ENCODE assay signal across 23 cellular contexts in genomic region chr20:49752504-49752903, GRCh38. TPM values are rescaled to one million over a fixed set of nuclear protein-coding genes. Genes with fewer than 3 reads are reported as not detected.
A peak's percentile ranks its signal among the peaks of the same experiment; 100 is the strongest.
DNase-seq lines count a peak whose midpoint lies in the region; ATAC-seq, FAIRE-seq and TF ChIP-seq lines count a peak whose summit lies in the region.
"Had no signal": no experiment of that assay in that cellular context is flagged by ENCODE, and none has a peak within 500 bp of the region (broad histone marks: within the 10 kb centered on the region; RNA-seq: fewer than 3 reads in every experiment).

No MANE protein-coding gene starts in this region.

- no peak overlapping the region for H3K56ac ChIP-seq in H1 (replicated peaks; ENCODE audit: insufficient read length, low read depth, low read length)

- intact Hi-C loops in breast epithelium (cut with DNase I; ENCODE audit: low total_unique reads) (no loop called here), mammary epithelial cell (cut with micrococcal nuclease) (no loop called here), mucosa of descending colon (cut with DNase I, micrococcal nuclease) (no loop called here)

- no peak for TF ChIP-seq EP300 in H1 (IDR thresholded peaks at IDR 0.05; ENCODE audit: borderline replicate concordance in 1 of 2, low read depth in 2 of 2, low read length in 2 of 2)

- no peaks in the 10 kb centered on the region for H3K9me3 Mint-ChIP-seq in activated naive CD8-positive, alpha-beta T cell treated with anti-CD3 and anti-CD28 coated beads, Interleukin-2, amount 50 U/mL, for 24 hours

- no peak overlapping the region for H2BK12ac ChIP-seq in H1 (ENCODE audit: low read depth, low read length)

- ATAC-seq in mucosa of descending colon (no peak), HG02623 (IDR thresholded peaks at IDR 0.05; ENCODE audit: unreplicated experiment) (no peak)
- no peak for ATAC-seq in activated naive CD8-positive, alpha-beta T cell treated with anti-CD3 and anti-CD28 coated beads, Interleukin-2, amount 50 U/mL, for 24 hours

- no peak overlapping the region for H2BK15ac ChIP-seq in H1 (ENCODE audit: low read length)

- H4K8ac ChIP-seq in H1 (ENCODE audit: extremely low read depth, insufficient read depth, low read length), result no peak overlapping the region

- in situ Hi-C loops in mammary epithelial cell (cut with MboI; ENCODE audit: low sequenced_read_pairs in 2 of 2), result no loop called here

- H3K18ac ChIP-seq in H1 (ENCODE audit: extremely low read depth, low read length), result no peak overlapping the region

- H2AK5ac ChIP-seq in H1 (ENCODE audit: low read depth, low read length), result 0 out of 2 replicates have a peak overlapping the region, but pooled peaks have one; percentile 75

- H3K36me3 Mint-ChIP-seq in activated naive CD8-positive, alpha-beta T cell treated with anti-CD3 and anti-CD28 coated beads, Interleukin-2, amount 50 U/mL, for 24 hours (ENCODE audit: low read depth), result no peaks in the 10 kb centered on the region

- dilution Hi-C loops in mammary epithelial cell (cut with HindIII; ENCODE audit: low sequenced_read_pairs), result no loop called here

- H3K4me1 Mint-ChIP-seq in activated naive CD8-positive, alpha-beta T cell treated with anti-CD3 and anti-CD28 coated beads, Interleukin-2, amount 50 U/mL, for 24 hours, result peaks cover 10% of the 10 kb centered on the region

- TF ChIP-seq POLR2A in breast epithelium (IDR thresholded peaks at IDR 0.05), result no peak
- TF ChIP-seq POLR2A in H1 (IDR thresholded peaks at IDR 0.05; ENCODE audit: control extremely low read depth in 1 of 2, low read depth in 2 of 2, low read length in 2 of 2), result no peak

- H3F3A ChIP-seq in OCI-LY1 (ENCODE audit: insufficient read depth, low read length), result no peaks in the 10 kb centered on the region

- H3K27ac ChIP-seq in breast epithelium, result peak overlapping the region; percentile 11 to 70
- no peak overlapping the region for H3K27ac ChIP-seq in mammary epithelial cell (ENCODE audit: insufficient read depth, low read depth, low read length)
- H3K27ac ChIP-seq in OCI-LY1 (ENCODE audit: low read depth, low read length, poor library complexity, severe bottlenecking), result peak overlapping the region; percentile 94
- H3K27ac ChIP-seq in H1 (ENCODE audit: low read depth, low read length), result no peak overlapping the region
- H3K27ac ChIP-seq: 22Rv1, Peyer's patch had no signal

- no peaks in the 10 kb centered on the region for H3K36me3 ChIP-seq in breast epithelium
- H3K36me3 ChIP-seq in mammary epithelial cell (ENCODE audit: insufficient read depth, low read length), result no peaks in the 10 kb centered on the region
- no peaks in the 10 kb centered on the region for H3K36me3 ChIP-seq in OCI-LY1 (ENCODE audit: insufficient read depth, low read length)
- no peaks in the 10 kb centered on the region for H3K36me3 ChIP-seq in H1 (ENCODE audit: control insufficient read depth in 2 of 4, insufficient read depth in 4 of 4, low read length in 3 of 4)
- H3K36me3 ChIP-seq in mucosa of descending colon (ENCODE audit: low read depth), result no peaks in the 10 kb centered on the region
- H3K36me3 ChIP-seq: BE2C, Peyer's patch had no signal

- POLR2A ChIA-PET in H1 (lab: Charles Lee; ENCODE audit: partially characterized antibody), result no interaction called here

- H3K23me2 ChIP-seq in H1 (ENCODE audit: low read depth, low read length), result no peaks in the 10 kb centered on the region

- FAIRE-seq in H1 (lab: Jason Lieb, UNC), result no peak
- FAIRE-seq: GM18507 had no signal

- no peaks in the 10 kb centered on the region for H3K9me2 ChIP-seq in OCI-LY1 (ENCODE audit: low read depth, low read length)

- H4K91ac ChIP-seq in H1 (replicated peaks; ENCODE audit: insufficient read length, low read length), result no peak overlapping the region

- BruUV-seq in mammary epithelial cell (replicated peaks; lab: Mats Ljungman, UMichigan), result no TSS peak

- no peak overlapping the region for H3K4ac ChIP-seq in H1 (replicated peaks; ENCODE audit: insufficient read length, low read depth, low read length)

- H3K79me1 ChIP-seq in H1 (ENCODE audit: low read depth, low read length), result no peaks in the 10 kb centered on the region

- H3K4me1 ChIP-seq in breast epithelium, result peaks cover 8 to 13% of the 10 kb centered on the region in 2 donors
- H3K4me1 ChIP-seq in mammary epithelial cell (ENCODE audit: insufficient read depth, low read length), result no peaks in the 10 kb centered on the region
- peaks cover 40% of the 10 kb centered on the region for H3K4me1 ChIP-seq in OCI-LY1 (ENCODE audit: insufficient read depth, low read length, severe bottlenecking)
- H3K4me1 ChIP-seq in H1 (replicated peaks in 1 of 4; ENCODE audit: control insufficient read depth in 3 of 4, insufficient read depth in 4 of 4, low read length in 3 of 4), result peaks cover 0 to 5% (median under 1%) of the 10 kb centered on the region in 4 experiments; a peak in 2 of 7 replicates
- no peaks in the 10 kb centered on the region for H3K4me1 ChIP-seq in mucosa of descending colon (ENCODE audit: low read depth)

- CTCF ChIA-PET in mammary epithelial cell (lab: Charles Lee; ENCODE audit: low non-redundant PET) (no interaction called here), H1 (lab: Charles Lee; ENCODE audit: partially characterized antibody) (interaction anchor here (1.0 to 1.3 kb wide), 2 partner anchors 23 to 94 kb away, joined by 3 to 4 read pairs; no protein-coding TSS in a partner anchor)

- H3K4me2 ChIP-seq in mammary epithelial cell (ENCODE audit: insufficient read depth, low read depth, low read length) (no peak overlapping the region), OCI-LY1 (ENCODE audit: low read length) (no peak overlapping the region), H1 (ENCODE audit: insufficient read depth in 1 of 2, low read depth in 2 of 2, low read length in 2 of 2) (no peak overlapping the region)

- TF ChIP-seq RAD21 in H1 (IDR thresholded peaks at IDR 0.05 in 1 of 2, conservative IDR thresholded peaks at IDR 0.05 in 1 of 2; ENCODE audit: low read depth in 2 of 2, low read length in 2 of 2), result no peak

- H2BK120ac ChIP-seq in H1 (replicated peaks; ENCODE audit: low read depth, low read length), result no peak overlapping the region

- H2BK5ac ChIP-seq in H1 (ENCODE audit: low read depth, low read length), result peak overlapping the region; percentile 60; the same call in 1 of the 2 replicates

- H3K27me3 ChIP-seq in breast epithelium (no peaks in the 10 kb centered on the region), mammary epithelial cell (ENCODE audit: insufficient read depth, low read length) (no peaks in the 10 kb centered on the region), OCI-LY1 (ENCODE audit: insufficient read depth, low read length) (no peaks in the 10 kb centered on the region), H1 (replicated peaks in 1 of 4; ENCODE audit: control insufficient read depth in 3 of 4, extremely low read depth in 1 of 4, insufficient read depth in 3 of 4, low read length in 3 of 4) (no peaks in the 10 kb centered on the region; a peak in 1 of 7 replicates)
- H3K27me3 ChIP-seq: BE2C, Peyer's patch had no signal

- H3K9ac ChIP-seq in mammary epithelial cell (ENCODE audit: insufficient read depth, low read length) (no peak overlapping the region), OCI-LY1 (ENCODE audit: low read length) (no peak overlapping the region), H1 (replicated peaks in 1 of 4; ENCODE audit: extremely low read depth in 1 of 4, low read depth in 3 of 4, low read length in 3 of 4) (no peak overlapping the region)

- 0 out of 2 replicates have a peak overlapping the region, but pooled peaks have one; percentile 21 for H2BK20ac ChIP-seq in H1 (ENCODE audit: low read length)

- no peak overlapping the region for H3K14ac ChIP-seq in H1 (ENCODE audit: insufficient read length)

- no peaks in the 10 kb centered on the region for H3K79me2 ChIP-seq in mammary epithelial cell (ENCODE audit: insufficient read depth, low read length)
- H3K79me2 ChIP-seq in OCI-LY1 (ENCODE audit: insufficient read depth, low read length), result no peaks in the 10 kb centered on the region
- H3K79me2 ChIP-seq in H1 (ENCODE audit: control insufficient read depth in 1 of 2, insufficient read depth in 2 of 2, low read length in 2 of 2), result no peaks in the 10 kb centered on the region

- 0% methylated on average over 1 of the region's 2 CpGs for WGBS in mammary epithelial cell (ENCODE audit: low coverage, missing lambda C conversion rate)
- WGBS in H1 (ENCODE audit: extremely low coverage in 1 of 2, insufficient coverage in 1 of 2, insufficient read length in 1 of 2, insufficient replicate concordance in 2 of 2, low coverage in 1 of 2, low lambda C conversion rate in 2 of 2, missing lambda C conversion rate in 1 of 2), 2 experiments, result 50% methylated on average over 2 of the region's 2 CpGs; no CpG with 5 or more reads in 1 of the 2 experiments

- no peak overlapping the region for H2AFZ ChIP-seq in mammary epithelial cell (ENCODE audit: low read depth, low read length)
- no peak overlapping the region for H2AFZ ChIP-seq in OCI-LY1 (ENCODE audit: low read length)
- no peak overlapping the region for H2AFZ ChIP-seq in H1 (ENCODE audit: low read length)

- H3K27me3 Mint-ChIP-seq in activated naive CD8-positive, alpha-beta T cell treated with anti-CD3 and anti-CD28 coated beads, Interleukin-2, amount 50 U/mL, for 24 hours, result peaks cover 16% of the 10 kb centered on the region

- no peak for DNase-seq in breast epithelium (ENCODE audit: low spot score in 2 of 2)
- DNase-seq in mammary epithelial cell, result no peak
- no peak for DNase-seq in H1 (ENCODE audit: low read depth in 1 of 2, low spot score in 2 of 2)
- DNase-seq in mucosa of descending colon, result no peak
- no peak for DNase-seq in activated naive CD8-positive, alpha-beta T cell treated with anti-CD3 and anti-CD28 coated beads, Interleukin-2, amount 50 U/mL, for 24 hours
- DNase-seq: ACHN, BE2C, DMS153, DND-41, GOT3, HCEC 1CT, Kasumi-1, NCI-H2029, NCI-H446, NCI-H524 treated with DMSO at 0.1 percent for 48 hours, NCI-H774, OCI-M1, Peyer's patch, SHP77 treated with DMSO at 0.1 percent for 48 hours had no signal

- H3K27ac Mint-ChIP-seq in activated naive CD8-positive, alpha-beta T cell treated with anti-CD3 and anti-CD28 coated beads, Interleukin-2, amount 50 U/mL, for 24 hours, result no peak overlapping the region

- H3K23ac ChIP-seq in H1 (ENCODE audit: insufficient read length), result no peak overlapping the region

- no peak overlapping the region for H3K4me3 ChIP-seq in breast epithelium
- H3K4me3 ChIP-seq in mammary epithelial cell (replicated peaks in 1 of 3; ENCODE audit: insufficient read depth in 1 of 3, low read depth in 2 of 3, low read length in 3 of 3), result no peak overlapping the region
- H3K4me3 ChIP-seq in OCI-LY1 (ENCODE audit: low read depth, low read length, poor library complexity, severe bottlenecking), result no peak overlapping the region
- H3K4me3 ChIP-seq in H1 (ENCODE audit: extremely low read depth in 1 of 4, insufficient read depth in 2 of 4, low read depth in 3 of 4, low read length in 4 of 4), result no peak overlapping the region
- no peak overlapping the region for H3K4me3 ChIP-seq in mucosa of descending colon
- H3K4me3 ChIP-seq: Peyer's patch had no signal

- H3K4me3 Mint-ChIP-seq in activated naive CD8-positive, alpha-beta T cell treated with anti-CD3 and anti-CD28 coated beads, Interleukin-2, amount 50 U/mL, for 24 hours, result no peak overlapping the region

- no peaks in the 10 kb centered on the region for H4K20me1 ChIP-seq in mammary epithelial cell (ENCODE audit: insufficient read depth, low read length)
- no peaks in the 10 kb centered on the region for H4K20me1 ChIP-seq in OCI-LY1 (ENCODE audit: insufficient read depth, low read length)
- H4K20me1 ChIP-seq in H1 (replicated peaks in 1 of 2; ENCODE audit: control insufficient read depth in 1 of 2, insufficient read depth in 2 of 2, low read length in 2 of 2), result no peaks in the 10 kb centered on the region

- TF ChIP-seq CTCF in breast epithelium (IDR thresholded peaks at IDR 0.05) (no peak), mammary epithelial cell (conservative IDR thresholded peaks at IDR 0.05 in 1 of 2, IDR thresholded peaks at IDR 0.05 in 1 of 2; ENCODE audit: extremely low read depth in 1 of 2, insufficient read depth in 1 of 2, low read depth in 1 of 2, low read length in 2 of 2) (no peak), OCI-LY1 (IDR thresholded peaks at IDR 0.05; ENCODE audit: low read length) (no peak), H1 (IDR thresholded peaks at IDR 0.05; ENCODE audit: control extremely low read depth in 1 of 3, insufficient read depth in 1 of 3, low read depth in 1 of 3, low read length in 3 of 3) (no peak), mucosa of descending colon (IDR thresholded peaks at IDR 0.05) (no peak)

- no peak overlapping the region for H4K5ac ChIP-seq in H1 (ENCODE audit: insufficient read length, low read depth, low read length)

- H3K9me3 ChIP-seq in breast epithelium (no peaks in the 10 kb centered on the region), mammary epithelial cell (replicated peaks; ENCODE audit: insufficient read depth, low read length) (no peaks in the 10 kb centered on the region), OCI-LY1 (ENCODE audit: low read length) (no peaks in the 10 kb centered on the region), H1 (ENCODE audit: insufficient read depth in 2 of 2, low read depth in 1 of 2, low read length in 1 of 2) (no peaks in the 10 kb centered on the region), mucosa of descending colon (no peaks in the 10 kb centered on the region)
- H3K9me3 ChIP-seq: BE2C, Peyer's patch had no signal

RNA-seq across cellular contexts. Expression of gene B4GALT5, which starts 38.8 kb away (rescaled TPM):
- 10 to 100 TPM; 16.8 to 33.8 (median 22.1) TPM for total RNA-seq in breast epithelium
- total RNA-seq in mammary epithelial cell, result 10 to 100 TPM; 22.7 to 22.8 TPM
- polyA plus RNA-seq in mammary epithelial cell, result 24.0 TPM
- polyA minus RNA-seq in mammary epithelial cell, result 17.7 TPM
- 73.5 and 75.4 TPM in 2 replicates for total RNA-seq in H1 (2021; fragmentation: NEBNext Ultra II Directional; extraction: Animal tissue kit (Norgen Biotek cat#: 25700))
- 39.1 and 46.5 TPM in 2 replicates for polyA plus RNA-seq in H1 (2011; rRNA removed)
- polyA plus RNA-seq in H1 (2011; cell fraction: cytosol; rRNA removed), result 43.0 TPM
- polyA plus RNA-seq in H1 (2011; cell fraction: nucleus; rRNA removed), result 26.3 TPM
- polyA plus RNA-seq in H1 (2012, experiment 1 of 2), result 41.6 to 48.4 TPM (median 44.5 TPM) in 4 replicates
- polyA plus RNA-seq in H1 (2012, experiment 2 of 2), result 24.7 TPM
- polyA plus RNA-seq in H1 (2013, experiment 1 of 2), result 57.2 TPM
- 71.0 TPM for polyA plus RNA-seq in H1 (2013, experiment 2 of 2)
- polyA minus RNA-seq in H1 (2011; rRNA and poly(A)+ RNA removed), result 59.0 and 69.0 TPM in 2 replicates
- polyA minus RNA-seq in H1 (2011; cell fraction: cytosol; rRNA and poly(A)+ RNA removed), result 36.1 TPM
- polyA minus RNA-seq in H1 (2011; cell fraction: nucleus; rRNA and poly(A)+ RNA removed), result 20.6 TPM
- 10 to 100 TPM; 52.4 to 65.1 (median 60.2) TPM for total RNA-seq in mucosa of descending colon

Comparison
In these comparisons a context has a peak if more than half of its experiments do, and no peak if none do; other contexts are left out.
1. H3K27ac ChIP-seq: peak in breast epithelium (2 of 2) and OCI-LY1 (single experiment); none in mammary epithelial cell (single experiment) and H1 (single experiment).